Comparison of ENCODE assay signal across 2 cellular contexts in the genomic region with DNA sequence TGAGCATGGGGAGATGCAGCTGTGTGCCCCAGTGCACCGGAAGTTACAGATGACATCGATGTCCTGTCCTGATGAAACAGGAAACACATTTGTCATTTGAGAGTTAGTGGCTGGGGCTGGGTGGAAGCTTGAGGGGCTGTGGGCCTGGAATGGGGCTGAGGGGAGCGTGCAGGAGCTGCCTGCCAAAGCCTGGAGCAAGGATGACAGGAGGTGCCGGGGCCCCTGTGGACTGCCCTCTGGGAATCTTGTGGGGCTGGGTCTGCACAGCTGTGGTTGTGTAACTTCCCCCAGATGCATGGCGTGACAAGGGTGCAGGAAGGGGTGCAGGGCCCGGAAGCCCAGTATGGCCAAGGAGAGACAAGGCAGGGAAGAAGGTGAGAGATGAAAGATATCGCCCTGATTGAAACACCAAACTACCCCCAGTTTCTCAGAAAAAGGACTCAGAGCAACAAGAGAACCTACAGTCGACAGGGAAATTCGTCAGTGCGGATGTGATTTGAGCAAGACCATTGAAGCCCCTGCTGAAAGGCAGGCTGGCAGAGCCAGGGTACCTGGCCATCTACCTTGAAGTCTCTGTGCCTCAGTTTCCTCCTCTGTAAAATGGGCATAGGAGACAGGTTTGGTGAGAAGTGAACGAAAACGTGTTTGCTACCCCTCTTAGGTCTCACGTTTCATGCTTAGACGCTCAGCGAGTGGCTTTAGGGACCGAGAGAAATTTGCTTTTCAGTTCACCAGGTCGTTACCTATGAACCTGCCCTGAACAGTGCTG.
A peak's percentile ranks its signal among the peaks of the same experiment; 100 is the strongest.
TF ChIP-seq lines count a peak whose summit lies in the region.

No MANE protein-coding gene starts in this region.

TF ChIP-seq in GM12878, 131 proteins besides CTCF, POLR2A, EP300 and RAD21 (continues in another document):
- no peak for TF ChIP-seq NFXL1 (IDR thresholded peaks at IDR 0.05; ENCODE audit: borderline replicate concordance)
- TF ChIP-seq, protein P1, sequence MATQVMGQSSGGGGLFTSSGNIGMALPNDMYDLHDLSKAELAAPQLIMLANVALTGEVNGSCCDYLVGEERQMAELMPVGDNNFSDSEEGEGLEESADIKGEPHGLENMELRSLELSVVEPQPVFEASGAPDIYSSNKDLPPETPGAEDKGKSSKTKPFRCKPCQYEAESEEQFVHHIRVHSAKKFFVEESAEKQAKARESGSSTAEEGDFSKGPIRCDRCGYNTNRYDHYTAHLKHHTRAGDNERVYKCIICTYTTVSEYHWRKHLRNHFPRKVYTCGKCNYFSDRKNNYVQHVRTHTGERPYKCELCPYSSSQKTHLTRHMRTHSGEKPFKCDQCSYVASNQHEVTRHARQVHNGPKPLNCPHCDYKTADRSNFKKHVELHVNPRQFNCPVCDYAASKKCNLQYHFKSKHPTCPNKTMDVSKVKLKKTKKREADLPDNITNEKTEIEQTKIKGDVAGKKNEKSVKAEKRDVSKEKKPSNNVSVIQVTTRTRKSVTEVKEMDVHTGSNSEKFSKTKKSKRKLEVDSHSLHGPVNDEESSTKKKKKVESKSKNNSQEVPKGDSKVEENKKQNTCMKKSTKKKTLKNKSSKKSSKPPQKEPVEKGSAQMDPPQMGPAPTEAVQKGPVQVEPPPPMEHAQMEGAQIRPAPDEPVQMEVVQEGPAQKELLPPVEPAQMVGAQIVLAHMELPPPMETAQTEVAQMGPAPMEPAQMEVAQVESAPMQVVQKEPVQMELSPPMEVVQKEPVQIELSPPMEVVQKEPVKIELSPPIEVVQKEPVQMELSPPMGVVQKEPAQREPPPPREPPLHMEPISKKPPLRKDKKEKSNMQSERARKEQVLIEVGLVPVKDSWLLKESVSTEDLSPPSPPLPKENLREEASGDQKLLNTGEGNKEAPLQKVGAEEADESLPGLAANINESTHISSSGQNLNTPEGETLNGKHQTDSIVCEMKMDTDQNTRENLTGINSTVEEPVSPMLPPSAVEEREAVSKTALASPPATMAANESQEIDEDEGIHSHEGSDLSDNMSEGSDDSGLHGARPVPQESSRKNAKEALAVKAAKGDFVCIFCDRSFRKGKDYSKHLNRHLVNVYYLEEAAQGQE (IDR thresholded peaks at IDR 0.05; ENCODE audit: low read depth, low read length) = no peak
- no peak for TF ChIP-seq ASH2L (IDR thresholded peaks at IDR 0.05; ENCODE audit: borderline replicate concordance, low read depth)
- TF ChIP-seq MTA3 (IDR thresholded peaks at IDR 0.05; ENCODE audit: borderline replicate concordance, low read length) = no peak
- no peak for TF ChIP-seq ETV6 (conservative IDR thresholded peaks at IDR 0.05 in 1 of 2, IDR thresholded peaks at IDR 0.05 in 1 of 2; ENCODE audit: borderline replicate concordance in 1 of 2, low read depth in 1 of 2)
- no peak for TF ChIP-seq LARP7 (IDR thresholded peaks at IDR 0.05)
- no peak for TF ChIP-seq IKZF2 (IDR thresholded peaks at IDR 0.05)
- peak; percentile 42; the same call in 1 of the 2 replicates for TF ChIP-seq CREM (IDR thresholded peaks at IDR 0.05; ENCODE audit: low read depth)
- TF ChIP-seq, protein P2, sequence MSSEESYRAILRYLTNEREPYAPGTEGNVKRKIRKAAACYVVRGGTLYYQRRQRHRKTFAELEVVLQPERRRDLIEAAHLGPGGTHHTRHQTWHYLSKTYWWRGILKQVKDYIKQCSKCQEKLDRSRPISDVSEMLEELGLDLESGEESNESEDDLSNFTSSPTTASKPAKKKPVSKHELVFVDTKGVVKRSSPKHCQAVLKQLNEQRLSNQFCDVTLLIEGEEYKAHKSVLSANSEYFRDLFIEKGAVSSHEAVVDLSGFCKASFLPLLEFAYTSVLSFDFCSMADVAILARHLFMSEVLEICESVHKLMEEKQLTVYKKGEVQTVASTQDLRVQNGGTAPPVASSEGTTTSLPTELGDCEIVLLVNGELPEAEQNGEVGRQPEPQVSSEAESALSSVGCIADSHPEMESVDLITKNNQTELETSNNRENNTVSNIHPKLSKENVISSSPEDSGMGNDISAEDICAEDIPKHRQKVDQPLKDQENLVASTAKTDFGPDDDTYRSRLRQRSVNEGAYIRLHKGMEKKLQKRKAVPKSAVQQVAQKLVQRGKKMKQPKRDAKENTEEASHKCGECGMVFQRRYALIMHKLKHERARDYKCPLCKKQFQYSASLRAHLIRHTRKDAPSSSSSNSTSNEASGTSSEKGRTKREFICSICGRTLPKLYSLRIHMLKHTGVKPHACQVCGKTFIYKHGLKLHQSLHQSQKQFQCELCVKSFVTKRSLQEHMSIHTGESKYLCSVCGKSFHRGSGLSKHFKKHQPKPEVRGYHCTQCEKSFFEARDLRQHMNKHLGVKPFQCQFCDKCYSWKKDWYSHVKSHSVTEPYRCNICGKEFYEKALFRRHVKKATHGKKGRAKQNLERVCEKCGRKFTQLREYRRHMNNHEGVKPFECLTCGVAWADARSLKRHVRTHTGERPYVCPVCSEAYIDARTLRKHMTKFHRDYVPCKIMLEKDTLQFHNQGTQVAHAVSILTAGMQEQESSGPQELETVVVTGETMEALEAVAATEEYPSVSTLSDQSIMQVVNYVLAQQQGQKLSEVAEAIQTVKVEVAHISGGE (CRISPR knock-in tag; IDR thresholded peaks at IDR 0.05) = no peak
- TF ChIP-seq RCOR1 (conservative IDR thresholded peaks at IDR 0.05; ENCODE audit: low read depth, low read length) = no peak
- TF ChIP-seq, protein P3, sequence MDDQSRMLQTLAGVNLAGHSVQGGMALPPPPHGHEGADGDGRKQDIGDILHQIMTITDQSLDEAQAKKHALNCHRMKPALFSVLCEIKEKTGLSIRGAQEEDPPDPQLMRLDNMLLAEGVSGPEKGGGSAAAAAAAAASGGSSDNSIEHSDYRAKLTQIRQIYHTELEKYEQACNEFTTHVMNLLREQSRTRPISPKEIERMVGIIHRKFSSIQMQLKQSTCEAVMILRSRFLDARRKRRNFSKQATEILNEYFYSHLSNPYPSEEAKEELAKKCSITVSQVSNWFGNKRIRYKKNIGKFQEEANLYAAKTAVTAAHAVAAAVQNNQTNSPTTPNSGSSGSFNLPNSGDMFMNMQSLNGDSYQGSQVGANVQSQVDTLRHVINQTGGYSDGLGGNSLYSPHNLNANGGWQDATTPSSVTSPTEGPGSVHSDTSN (IDR thresholded peaks at IDR 0.05; ENCODE audit: insufficient replicate concordance, low read depth, low read length) = no peak
- no peak for TF ChIP-seq SP1 (IDR thresholded peaks at IDR 0.05; ENCODE audit: low read depth, low read length)
- no peak for TF ChIP-seq SPI1 (IDR thresholded peaks at IDR 0.05; ENCODE audit: borderline replicate concordance, insufficient read depth, low read depth, low read length)
- TF ChIP-seq ZZZ3 (IDR thresholded peaks at IDR 0.05; ENCODE audit: control insufficient read depth, insufficient read length, low read depth) = no peak
- TF ChIP-seq STAT1 (conservative IDR thresholded peaks at IDR 0.05) = no peak
- TF ChIP-seq DPF2 (IDR thresholded peaks at IDR 0.05) = no peak
- no peak for TF ChIP-seq ZNF207 (IDR thresholded peaks at IDR 0.05; ENCODE audit: borderline replicate concordance)
- no peak for TF ChIP-seq MTA2 (IDR thresholded peaks at IDR 0.05; ENCODE audit: low read depth)
- no peak for TF ChIP-seq SMC3 (IDR thresholded peaks at IDR 0.05; ENCODE audit: borderline replicate concordance, low read length)
- peak; percentile 82 for TF ChIP-seq CREB1 (IDR thresholded peaks at IDR 0.05; ENCODE audit: low read depth)
- TF ChIP-seq NFYA (IDR thresholded peaks at IDR 0.05; ENCODE audit: borderline replicate concordance, low read depth, low read length) = no peak
- peak; percentile 71; the same call in 1 of the 2 replicates for TF ChIP-seq GABPA (IDR thresholded peaks at IDR 0.05; ENCODE audit: low read depth)
- no peak for TF ChIP-seq STAT3 (IDR thresholded peaks at IDR 0.05; ENCODE audit: low read depth, low read length)

TF ChIP-seq in SK-N-SH treated with all-trans-retinoic acid at 6 μM for 48 hours, 23 proteins besides CTCF, POLR2A, EP300 and RAD21:
- TF ChIP-seq CSDC2 (CRISPR knock-in tag; IDR thresholded peaks at IDR 0.05) = no peak
- no peak for TF ChIP-seq ZFP3 (CRISPR knock-in tag; IDR thresholded peaks at IDR 0.05)
- no peak for TF ChIP-seq SNAI2 (CRISPR knock-in tag; IDR thresholded peaks at IDR 0.05)
- TF ChIP-seq, protein P4, sequence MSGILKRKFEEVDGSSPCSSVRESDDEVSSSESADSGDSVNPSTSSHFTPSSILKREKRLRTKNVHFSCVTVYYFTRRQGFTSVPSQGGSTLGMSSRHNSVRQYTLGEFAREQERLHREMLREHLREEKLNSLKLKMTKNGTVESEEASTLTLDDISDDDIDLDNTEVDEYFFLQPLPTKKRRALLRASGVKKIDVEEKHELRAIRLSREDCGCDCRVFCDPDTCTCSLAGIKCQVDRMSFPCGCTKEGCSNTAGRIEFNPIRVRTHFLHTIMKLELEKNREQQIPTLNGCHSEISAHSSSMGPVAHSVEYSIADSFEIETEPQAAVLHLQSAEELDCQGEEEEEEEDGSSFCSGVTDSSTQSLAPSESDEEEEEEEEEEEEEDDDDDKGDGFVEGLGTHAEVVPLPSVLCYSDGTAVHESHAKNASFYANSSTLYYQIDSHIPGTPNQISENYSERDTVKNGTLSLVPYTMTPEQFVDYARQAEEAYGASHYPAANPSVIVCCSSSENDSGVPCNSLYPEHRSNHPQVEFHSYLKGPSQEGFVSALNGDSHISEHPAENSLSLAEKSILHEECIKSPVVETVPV (CRISPR knock-in tag; IDR thresholded peaks at IDR 0.05) = no peak
- no peak for TF ChIP-seq ZNF70 (CRISPR knock-in tag; IDR thresholded peaks at IDR 0.05)
- TF ChIP-seq OSR1 (CRISPR knock-in tag; IDR thresholded peaks at IDR 0.05) = no peak
- TF ChIP-seq TOX (CRISPR knock-in tag; IDR thresholded peaks at IDR 0.05; ENCODE audit: borderline replicate concordance) = no peak
- TF ChIP-seq, protein P5, sequence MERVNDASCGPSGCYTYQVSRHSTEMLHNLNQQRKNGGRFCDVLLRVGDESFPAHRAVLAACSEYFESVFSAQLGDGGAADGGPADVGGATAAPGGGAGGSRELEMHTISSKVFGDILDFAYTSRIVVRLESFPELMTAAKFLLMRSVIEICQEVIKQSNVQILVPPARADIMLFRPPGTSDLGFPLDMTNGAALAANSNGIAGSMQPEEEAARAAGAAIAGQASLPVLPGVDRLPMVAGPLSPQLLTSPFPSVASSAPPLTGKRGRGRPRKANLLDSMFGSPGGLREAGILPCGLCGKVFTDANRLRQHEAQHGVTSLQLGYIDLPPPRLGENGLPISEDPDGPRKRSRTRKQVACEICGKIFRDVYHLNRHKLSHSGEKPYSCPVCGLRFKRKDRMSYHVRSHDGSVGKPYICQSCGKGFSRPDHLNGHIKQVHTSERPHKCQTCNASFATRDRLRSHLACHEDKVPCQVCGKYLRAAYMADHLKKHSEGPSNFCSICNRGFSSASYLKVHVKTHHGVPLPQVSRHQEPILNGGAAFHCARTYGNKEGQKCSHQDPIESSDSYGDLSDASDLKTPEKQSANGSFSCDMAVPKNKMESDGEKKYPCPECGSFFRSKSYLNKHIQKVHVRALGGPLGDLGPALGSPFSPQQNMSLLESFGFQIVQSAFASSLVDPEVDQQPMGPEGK (CRISPR knock-in tag; IDR thresholded peaks at IDR 0.05; ENCODE audit: borderline replicate concordance) = no peak
- no peak for TF ChIP-seq GLIS3 (CRISPR knock-in tag; IDR thresholded peaks at IDR 0.05)
- no peak for TF ChIP-seq ZNF565 (CRISPR knock-in tag; conservative IDR thresholded peaks at IDR 0.05; ENCODE audit: low read depth)
